Comparison of ENCODE assay signal across 13 cellular contexts in genomic region chr10:10734356-10735064, GRCh38.
DNase-seq lines count a peak whose midpoint lies in the region; ATAC-seq and TF ChIP-seq lines count a peak whose summit lies in the region.
"Had no signal": no experiment of that assay in that cellular context is flagged by ENCODE, and none has a peak within 500 bp of the region (broad histone marks: within the 10 kb centered on the region; RNA-seq: fewer than 3 reads in every experiment).

No MANE protein-coding gene starts in this region.

- H3K79me2 ChIP-seq in GM23338 (replicated peaks; ENCODE audit: insufficient read depth), result no peaks in the 10 kb centered on the region

- no peaks in the 10 kb centered on the region for H4K20me1 ChIP-seq in GM23338 (replicated peaks; ENCODE audit: insufficient read depth)

- no peaks in the 10 kb centered on the region for H3K9me3 ChIP-seq in neutrophil
- H3K9me3 ChIP-seq in BE2C, result no peaks in the 10 kb centered on the region
- H3K9me3 ChIP-seq: MG63 had no signal

- H3K27ac ChIP-seq in GM23338 (ENCODE audit: low read depth) (no peak overlapping the region), neutrophil (peak overlapping the region; percentile 38)

- H3K27me3 ChIP-seq in GM23338 (ENCODE audit: insufficient read depth), result no peaks in the 10 kb centered on the region
- H3K27me3 ChIP-seq in neutrophil, result no peaks in the 10 kb centered on the region
- H3K27me3 ChIP-seq in BE2C, result no peaks in the 10 kb centered on the region
- H3K27me3 ChIP-seq: MG63 had no signal

- no peak overlapping the region for H2AFZ ChIP-seq in GM23338

- no peaks in the 10 kb centered on the region for H3K9me3 Mint-ChIP-seq in GM23338

- peak overlapping the region; percentile 67; the same call in 1 of the 2 replicates for H3K27ac Mint-ChIP-seq in GM23338

- H3K4me3 ChIP-seq in GM23338 (no peak overlapping the region), neutrophil (ENCODE audit: low read depth in 1 of 2, low read length in 1 of 2) (no peak overlapping the region), BE2C (ENCODE audit: low read depth, low read length) (no peak overlapping the region)
- H3K4me3 ChIP-seq: MG63 had no signal

- intact Hi-C loops in left cardiac atrium (cut with DNase I), result loop anchor here in 1 of 2 donors (10.0 kb wide), 1 partner anchor 50 kb away; no protein-coding TSS in a partner anchor

- peaks cover 10% of the 10 kb centered on the region; the same call in 1 of the 2 replicates for H3K9me2 ChIP-seq in GM23338 (ENCODE audit: insufficient read depth)

- H3K36me3 ChIP-seq in GM23338 (ENCODE audit: insufficient read depth) (no peaks in the 10 kb centered on the region), neutrophil (no peaks in the 10 kb centered on the region), BE2C (no peaks in the 10 kb centered on the region)
- H3K36me3 ChIP-seq: MG63 had no signal

- H3K4me1 Mint-ChIP-seq in GM23338, result no peaks in the 10 kb centered on the region

- H3K4me1 ChIP-seq in GM23338 (ENCODE audit: insufficient read depth) (no peaks in the 10 kb centered on the region), neutrophil (ENCODE audit: control insufficient read depth in 1 of 2, insufficient read depth in 1 of 2, low read depth in 1 of 2, low read length in 1 of 2) (peaks cover 19 to 22% of the 10 kb centered on the region in 2 experiments), BE2C (no peaks in the 10 kb centered on the region)

- H3K27me3 Mint-ChIP-seq in GM23338 (ENCODE audit: insufficient read depth, low read depth, poor library complexity), result no peaks in the 10 kb centered on the region

- H3F3A ChIP-seq in GM23338 (replicated peaks; ENCODE audit: low read depth), result no peaks in the 10 kb centered on the region

- no peak for ATAC-seq in GM23338
- peak; percentile 57 to 72 for ATAC-seq in left cardiac atrium
- ATAC-seq in GM18498 (IDR thresholded peaks at IDR 0.05; ENCODE audit: unreplicated experiment), result no peak

- H3K4me2 ChIP-seq in GM23338, result no peak overlapping the region

- TF ChIP-seq CTCF in GM23338 (conservative IDR thresholded peaks at IDR 0.05; ENCODE audit: low read depth in 2 of 2) (no peak), neutrophil (IDR thresholded peaks at IDR 0.05) (no peak), BE2C (IDR thresholded peaks at IDR 0.05; ENCODE audit: low read depth, low read length) (no peak)

- H3K4me3 Mint-ChIP-seq in GM23338, result no peak overlapping the region

- H3K36me3 Mint-ChIP-seq in GM23338 (ENCODE audit: low read depth), result no peaks in the 10 kb centered on the region

- DNase-seq in GM23338 (ENCODE audit: low spot score) (no peak), Kasumi-1 (lab: John Stamatoyannopoulos, UW) (peak; percentile 94 to 96), left cardiac atrium (no peak), BE2C (no peak), iPS-NIHi11 (ENCODE audit: low spot score) (no peak)
- DNase-seq: MG63; NCI-H1105; NCI-H2081 treated with DMSO at 0.1 percent for 48 hours; NCI-H510A; NCI-H748 treated with DMSO at 0.1 percent for 48 hours; NK-92 treated with Interleukin-12 subunit alpha and Interleukin-12 subunit beta, amount 100 ng/mL, for 24 hours had no signal

TF ChIP-seq in GM23338, 12 proteins besides CTCF, POLR2A, EP300 and RAD21 (continues in another document):
- TF ChIP-seq NANOG (IDR thresholded peaks at IDR 0.05; ENCODE audit: borderline replicate concordance) (no peak), ETS1 (IDR thresholded peaks at IDR 0.05) (no peak), POLR2AphosphoS5 (IDR thresholded peaks at IDR 0.05; ENCODE audit: low read depth) (no peak), CREB1 (CRISPR knock-in tag; IDR thresholded peaks at IDR 0.05; ENCODE audit: low read depth) (no peak), ZNF114 (CRISPR knock-in tag; IDR thresholded peaks at IDR 0.05) (no peak), EZH2phosphoT487 (IDR thresholded peaks at IDR 0.05; ENCODE audit: unreplicated experiment) (no peak), ZNF331 (CRISPR knock-in tag; IDR thresholded peaks at IDR 0.05; ENCODE audit: low read depth) (no peak), STAT1 (IDR thresholded peaks at IDR 0.05; ENCODE audit: unreplicated experiment) (no peak), REST (IDR thresholded peaks at IDR 0.05; ENCODE audit: unreplicated experiment) (no peak)

Comparison
In these comparisons a context has a peak if more than half of its experiments do, and no peak if none do; other contexts are left out.
1. ATAC-seq: peak in left cardiac atrium (2 of 2); none in GM23338 (single experiment) and GM18498 (single experiment).
2. DNase-seq: peak in Kasumi-1 (2 of 2); none in GM23338 (single experiment), left cardiac atrium (single experiment), BE2C (single experiment) and iPS-NIHi11 (single experiment).